10 cellular contexts compared by ENCODE assay signal in genomic region chr2:71064754-71065621, GRCh38. TPM values are rescaled to one million over a fixed set of nuclear protein-coding genes. Genes with fewer than 3 reads are reported as not detected.
DNase-seq lines count a peak whose midpoint lies in the region; ATAC-seq, FAIRE-seq and TF ChIP-seq lines count a peak whose summit lies in the region.
"Had no signal": no experiment of that assay in that cellular context is flagged by ENCODE, and none has a peak within 500 bp of the region (broad histone marks: within the 10 kb centered on the region; RNA-seq: fewer than 3 reads in every experiment).

No MANE protein-coding gene starts in this region.

- FAIRE-seq in GM12891 (lab: Jason Lieb, UNC): no peak

- peaks cover 25 to 56% (median 54%) of the 10 kb centered on the region in 3 donors for H3K4me1 Mint-ChIP-seq in naive B cell

- no peak for DNase-seq in GM12891 (ENCODE audit: insufficient read length, low spot score)
- DNase-seq in SK-N-MC (ENCODE audit: low read depth, low spot score): no peak
- peak; percentile 54 for DNase-seq in naive B cell
- DNase-seq in LoVo (ENCODE audit: low spot score): no peak
- no peak for DNase-seq in heart right ventricle
- no peak for DNase-seq in HAP-1 (ENCODE audit: low spot score in 2 of 2)
- DNase-seq in right atrium auricular region (ENCODE audit: low spot score): no peak
- DNase-seq: DMS79 treated with DMSO at 0.1 percent for 48 hours had no signal

- peak; percentile 25 for ATAC-seq in HG02870 (IDR thresholded peaks at IDR 0.05; ENCODE audit: unreplicated experiment)
- no peak for ATAC-seq in naive B cell (ENCODE audit: low read depth in 2 of 2)
- ATAC-seq in heart right ventricle: no peak

- intact Hi-C loops in heart right ventricle (cut with DNase I): loop anchor here in 2 of 10 donors (5.0 kb wide), 2 partner anchors 67 to 68 kb away; partner anchors contain the start of genes MCEE (in 1 of the 2) and MPHOSPH10 (in 1 of the 2)

- peak overlapping the region; percentile 75 to 97 (median 94) for H3K27ac Mint-ChIP-seq in naive B cell

- no peaks in the 10 kb centered on the region for H3K36me3 Mint-ChIP-seq in naive B cell

- peak overlapping the region; percentile 26 to 87 (median 66) for H3K4me3 Mint-ChIP-seq in naive B cell

- TF ChIP-seq CTCF in heart right ventricle (IDR thresholded peaks at IDR 0.05): no peak
- TF ChIP-seq CTCF in right atrium auricular region (IDR thresholded peaks at IDR 0.05): no peak

- no peaks in the 10 kb centered on the region for H3K9me3 ChIP-seq in SK-N-MC (ENCODE audit: low read depth, low read length)
- no peaks in the 10 kb centered on the region for H3K9me3 ChIP-seq in heart right ventricle
- no peaks in the 10 kb centered on the region for H3K9me3 ChIP-seq in HAP-1
- H3K9me3 ChIP-seq in right atrium auricular region: no peaks in the 10 kb centered on the region

- WGBS in heart right ventricle, 2 donors: 74 to 81% methylated on average over 7 of the region's 7 CpGs

- H3K27me3 Mint-ChIP-seq in naive B cell: peaks cover 0 to 8% (median 7%) of the 10 kb centered on the region in 3 donors

- TF ChIP-seq POLR2A in GM12891 (IDR thresholded peaks at IDR 0.05; ENCODE audit: low read depth, low read length): no peak

- H3K9ac ChIP-seq in SK-N-MC (ENCODE audit: insufficient read length): no peak overlapping the region

- H3K27me3 ChIP-seq in heart right ventricle (peaks cover 0 to 16% (median 5%) of the 10 kb centered on the region in 7 donors), HAP-1 (ENCODE audit: low read depth) (peaks cover 7% of the 10 kb centered on the region; the same call in 1 of the 2 replicates), right atrium auricular region (no peaks in the 10 kb centered on the region)

- in situ Hi-C loops in HAP-1 (cut with MboI; ENCODE audit: low sequenced_read_pairs): no loop called here

- no peaks in the 10 kb centered on the region for H3K36me3 ChIP-seq in SK-N-MC (ENCODE audit: insufficient read depth, low read length)
- peaks cover 0 to 4% (median 0%) of the 10 kb centered on the region in 9 donors for H3K36me3 ChIP-seq in heart right ventricle
- H3K36me3 ChIP-seq in HAP-1 (replicated peaks): no peaks in the 10 kb centered on the region
- no peaks in the 10 kb centered on the region for H3K36me3 ChIP-seq in right atrium auricular region

- H3K27ac ChIP-seq in SK-N-MC (0 out of 2 replicates have a peak overlapping the region, but pooled peaks have one; percentile 49), heart right ventricle (peak overlapping the region in 5 of 10 donors; percentile 5 to 90 (median 7)), right atrium auricular region (peak overlapping the region in 1 of 2 donors; percentile 45)
- H3K27ac ChIP-seq: VCaP had no signal

- no peaks in the 10 kb centered on the region for H3K9me3 Mint-ChIP-seq in naive B cell

- H3K4me1 ChIP-seq in heart right ventricle (peaks cover 7 to 60% (median 21%) of the 10 kb centered on the region in 9 donors), HAP-1 (peaks cover 7% of the 10 kb centered on the region), right atrium auricular region (peaks cover 0 to 22% of the 10 kb centered on the region in 2 donors)

- H3K4me3 ChIP-seq in SK-N-MC (no peak overlapping the region), heart right ventricle (peak overlapping the region in 1 of 10 donors; percentile 36), HAP-1 (no peak overlapping the region), right atrium auricular region (no peak overlapping the region)

TF ChIP-seq in GM12891, 5 proteins besides CTCF, POLR2A, EP300 and RAD21:
- TF ChIP-seq PAX5 (IDR thresholded peaks at IDR 0.05; ENCODE audit: insufficient read depth, low read length, severe bottlenecking) (no peak), POU2F2 (IDR thresholded peaks at IDR 0.05; ENCODE audit: low read depth, low read length) (peak; percentile 67; the same call in 1 of the 2 replicates), SPI1 (IDR thresholded peaks at IDR 0.05; ENCODE audit: low read depth, low read length) (peak; percentile 92), POLR2AphosphoS5 (IDR thresholded peaks at IDR 0.05; ENCODE audit: low read depth, low read length) (no peak)

RNA-seq across cellular contexts. Expression of gene NAGK, which starts 3.5 kb away (rescaled TPM):
- polyA plus RNA-seq in GM12891 (2012; ENCODE audit: low read depth, missing spikeins): 126 TPM
- polyA plus RNA-seq in naive B cell (ENCODE audit: low read depth in 6 of 6): 100 to 1,000 TPM in 3 of 6 donors, 10 to 100 TPM in 3; 74.8 to 140 (median 101) TPM
- total RNA-seq in heart right ventricle: 10 to 100 TPM; 40.4 to 93.4 (median 44.5) TPM
- 10 to 100 TPM; 76.8 to 99.8 TPM for polyA plus RNA-seq in heart right ventricle
- 10 to 100 TPM; 30.4 to 45.5 TPM for total RNA-seq in right atrium auricular region
